Comparison of ENCODE assay signal across 10 cellular contexts in genomic region chr10:110863956-110864355, GRCh38. TPM values are rescaled to one million over a fixed set of nuclear protein-coding genes. Genes with fewer than 3 reads are reported as not detected.
A peak's percentile ranks its signal among the peaks of the same experiment; 100 is the strongest.
DNase-seq lines count a peak whose midpoint lies in the region; ATAC-seq and TF ChIP-seq lines count a peak whose summit lies in the region.
"Had no signal": no experiment of that assay in that cellular context is flagged by ENCODE, and none has a peak within 500 bp of the region (broad histone marks: within the 10 kb centered on the region; RNA-seq: fewer than 3 reads in every experiment).

No MANE protein-coding gene starts in this region.

- no peaks in the 10 kb centered on the region for H3K27me3 Mint-ChIP-seq in CD4-positive, alpha-beta T cell

- POLR2A ChIA-PET in CD4-positive, alpha-beta T cell (lab: Charles Lee) = interaction anchor here (0.6 to 3.0 kb wide), 16 partner anchors 9 to 962 kb away, joined by 3 to 28 read pairs (median 4); partner anchors contain the start of genes BBIP1 and SHOC2
- POLR2A ChIA-PET in OCI-LY7 (lab: Charles Lee) = interaction anchor here (1.3 to 5.3 kb wide), 3 partner anchors 13 to 60 kb away, joined by 3 to 75 read pairs (median 27); no protein-coding TSS in a partner anchor

- H3K4me2 ChIP-seq in OCI-LY7 (ENCODE audit: low read length) = peak overlapping the region; percentile 92

- H3K9ac ChIP-seq in colonic mucosa (ENCODE audit: low read depth in 2 of 2, low read length in 2 of 2) = peak overlapping the region in 1 of 2 donors; percentile 59

- H3K4me1 ChIP-seq in OCI-LY7 (ENCODE audit: insufficient read depth, low read length, poor library complexity, severe bottlenecking) (peaks cover 100% of the 10 kb centered on the region), colonic mucosa (peaks cover 23% of the 10 kb centered on the region), sigmoid colon (peaks cover 0 to 37% (median 30%) of the 10 kb centered on the region in 4 donors)

- no peaks in the 10 kb centered on the region for H3K9me3 Mint-ChIP-seq in CD4-positive, alpha-beta T cell

- H3K27ac Mint-ChIP-seq in CD4-positive, alpha-beta T cell = peak overlapping the region; percentile 96

- no peak for ATAC-seq in CD4-positive, alpha-beta T cell (ENCODE audit: poor library complexity)
- ATAC-seq in HG02588 (IDR thresholded peaks at IDR 0.05; ENCODE audit: unreplicated experiment) = no peak

- WGBS in sigmoid colon, 2 donors = 93 to 94% methylated on average over 2 of the region's 2 CpGs

- no peaks in the 10 kb centered on the region for H3K36me3 Mint-ChIP-seq in CD4-positive, alpha-beta T cell (ENCODE audit: low read depth)

- no TSS peak for BruUV-seq in OCI-LY7 (replicated peaks; lab: Mats Ljungman, UMichigan)

- peak overlapping the region; percentile 99 for H3K27ac ChIP-seq in CD4-positive, alpha-beta T cell (ENCODE audit: low read depth, low read length)
- H3K27ac ChIP-seq in OCI-LY7 (ENCODE audit: low read depth, low read length, poor library complexity, severe bottlenecking) (peak overlapping the region; percentile 92), colonic mucosa (peak overlapping the region; percentile 90), sigmoid colon (peak overlapping the region; percentile 69 to 81 (median 74))

- CTCF ChIA-PET in CD4-positive, alpha-beta T cell (lab: Charles Lee) = interaction anchor here (0.7 to 1.8 kb wide), 3 partner anchors 9 to 118 kb away, joined by 3 to 4 read pairs (median 4); no protein-coding TSS in a partner anchor
- CTCF ChIA-PET in OCI-LY7 (lab: Charles Lee; ENCODE audit: unreplicated experiment) = no interaction called here

- H3K79me2 ChIP-seq in OCI-LY7 (ENCODE audit: insufficient read depth, low read depth, low read length) = no peaks in the 10 kb centered on the region; the same call in 1 of the 2 replicates

- peaks cover 99% of the 10 kb centered on the region for H3K4me1 Mint-ChIP-seq in CD4-positive, alpha-beta T cell (ENCODE audit: low read depth)

- TF ChIP-seq CTCF in CD4-positive, alpha-beta T cell (IDR thresholded peaks at IDR 0.05) = no peak
- TF ChIP-seq CTCF in OCI-LY7 (conservative IDR thresholded peaks at IDR 0.05; ENCODE audit: low read length) (no peak), colonic mucosa (IDR thresholded peaks at IDR 0.05) (no peak), sigmoid colon (IDR thresholded peaks at IDR 0.05) (no peak)

- H3K27me3 ChIP-seq in CD4-positive, alpha-beta T cell (ENCODE audit: control insufficient read depth, insufficient read depth, low read length) = no peaks in the 10 kb centered on the region
- H3K27me3 ChIP-seq in colonic mucosa (no peaks in the 10 kb centered on the region), sigmoid colon (no peaks in the 10 kb centered on the region)
- H3K27me3 ChIP-seq: heart right ventricle had no signal

- TF ChIP-seq POLR2A in sigmoid colon (IDR thresholded peaks at IDR 0.05) = no peak

- intact Hi-C loops in CD4-positive, alpha-beta T cell (cut with DNase I, micrococcal nuclease) = loop anchor here in 1 of 2 experiments (1.0 to 2.0 kb wide), 2 partner anchors 8 to 13 kb away; no protein-coding TSS in a partner anchor
- intact Hi-C loops in OCI-LY7 (cut with micrococcal nuclease; ENCODE audit: unreplicated experiment) = loop anchor here (2.0 to 5.0 kb wide), 2 partner anchors 21 to 507 kb away; no protein-coding TSS in a partner anchor
- intact Hi-C loops in colonic mucosa (cut with DNase I) = no loop called here
- intact Hi-C loops in sigmoid colon (cut with DNase I) = no loop called here
- intact Hi-C loops in head of caudate nucleus (cut with DNase I) = no loop called here

- no peaks in the 10 kb centered on the region for H3K9me3 ChIP-seq in CD4-positive, alpha-beta T cell (ENCODE audit: control insufficient read depth, low read length)
- H3K9me3 ChIP-seq in OCI-LY7 (ENCODE audit: low read length) = no peaks in the 10 kb centered on the region
- no peaks in the 10 kb centered on the region for H3K9me3 ChIP-seq in colonic mucosa
- no peaks in the 10 kb centered on the region for H3K9me3 ChIP-seq in sigmoid colon
- H3K9me3 ChIP-seq: heart right ventricle had no signal

- peak overlapping the region; percentile 60 for H3K4me3 ChIP-seq in OCI-LY7 (ENCODE audit: low read depth, low read length, poor library complexity, severe bottlenecking)
- H3K4me3 ChIP-seq in colonic mucosa = no peak overlapping the region
- no peak overlapping the region for H3K4me3 ChIP-seq in sigmoid colon

- no peaks in the 10 kb centered on the region for H4K20me1 ChIP-seq in OCI-LY7 (ENCODE audit: insufficient read depth, low read length)

- no peak overlapping the region; the same call in 1 of the 2 replicates for H2AFZ ChIP-seq in OCI-LY7 (ENCODE audit: low read length)

- H3K36me3 ChIP-seq in OCI-LY7 (ENCODE audit: insufficient read depth, low read length) (no peaks in the 10 kb centered on the region), colonic mucosa (no peaks in the 10 kb centered on the region), sigmoid colon (no peaks in the 10 kb centered on the region)
- H3K36me3 ChIP-seq: heart right ventricle had no signal

- no peak for TF ChIP-seq EP300 in sigmoid colon (IDR thresholded peaks at IDR 0.05)

- peak overlapping the region; percentile 86 for H3K4me3 Mint-ChIP-seq in CD4-positive, alpha-beta T cell

- DNase-seq in CD4-positive, alpha-beta T cell = no peak
- DNase-seq in OCI-LY7 (ENCODE audit: low spot score) (no peak), colonic mucosa (no peak), sigmoid colon (no peak), NCI-H146 (lab: John Stamatoyannopoulos, UW) (no peak), head of caudate nucleus (no peak), 8988T (no peak)
- DNase-seq: heart right ventricle, NCI-H1417 treated with DMSO at 0.1 percent for 48 hours had no signal

- H3K9me2 ChIP-seq in OCI-LY7 (ENCODE audit: insufficient read depth, low read length) = no peaks in the 10 kb centered on the region

RNA-seq across cellular contexts. Expression of gene PDCD4, which starts 7.8 kb away (rescaled TPM):
- 100 to 1,000 TPM; 352 to 358 TPM for total RNA-seq in CD4-positive, alpha-beta T cell
- total RNA-seq in OCI-LY7 (2014; rRNA removed; shearing (Covaris generic)) = 59.0 and 70.6 TPM in 2 replicates
- total RNA-seq in OCI-LY7 (2022) (116 and 131 TPM in 2 replicates), colonic mucosa (100 to 1,000 TPM; 397 to 463 TPM), sigmoid colon (100 to 1,000 TPM in 3 of 4 donors, 10 to 100 TPM in 1; 64.3 to 140 (median 127) TPM)
- 100 to 1,000 TPM; 179 to 327 (median 236) TPM for polyA plus RNA-seq in sigmoid colon

RNA-seq across cellular contexts. Expression of gene BBIP1, which starts 55.0 kb away (rescaled TPM):
- 10 to 100 TPM; 17.1 to 21.9 TPM for total RNA-seq in CD4-positive, alpha-beta T cell
- total RNA-seq in OCI-LY7 (2014; rRNA removed; shearing (Covaris generic)) = 8.9 and 34.4 TPM in 2 replicates
- total RNA-seq in OCI-LY7 (2022) (32.4 and 34.8 TPM in 2 replicates), colonic mucosa (10 to 100 TPM; 17.7 to 19.1 TPM), sigmoid colon (10 to 100 TPM; 19.7 to 36.8 (median 27.5) TPM)
- 10 to 100 TPM; 16.2 to 24.7 (median 20.0) TPM for polyA plus RNA-seq in sigmoid colon

RNA-seq across cellular contexts. Expression of gene SHOC2, which starts 55.4 kb away (rescaled TPM):
- total RNA-seq in CD4-positive, alpha-beta T cell = 10 to 100 TPM; 65.9 to 66.9 TPM
- 46.7 and 54.1 TPM in 2 replicates for total RNA-seq in OCI-LY7 (2014; rRNA removed; shearing (Covaris generic))
- total RNA-seq in OCI-LY7 (2022) (92.2 and 109 TPM in 2 replicates), colonic mucosa (10 to 100 TPM; 47.2 to 79.1 TPM), sigmoid colon (10 to 100 TPM; 49.7 to 74.5 (median 72.1) TPM)
- polyA plus RNA-seq in sigmoid colon = 10 to 100 TPM; 21.4 to 52.5 (median 33.0) TPM
